Comparison of ENCODE assay signal across 1 cellular context in the genomic region with DNA sequence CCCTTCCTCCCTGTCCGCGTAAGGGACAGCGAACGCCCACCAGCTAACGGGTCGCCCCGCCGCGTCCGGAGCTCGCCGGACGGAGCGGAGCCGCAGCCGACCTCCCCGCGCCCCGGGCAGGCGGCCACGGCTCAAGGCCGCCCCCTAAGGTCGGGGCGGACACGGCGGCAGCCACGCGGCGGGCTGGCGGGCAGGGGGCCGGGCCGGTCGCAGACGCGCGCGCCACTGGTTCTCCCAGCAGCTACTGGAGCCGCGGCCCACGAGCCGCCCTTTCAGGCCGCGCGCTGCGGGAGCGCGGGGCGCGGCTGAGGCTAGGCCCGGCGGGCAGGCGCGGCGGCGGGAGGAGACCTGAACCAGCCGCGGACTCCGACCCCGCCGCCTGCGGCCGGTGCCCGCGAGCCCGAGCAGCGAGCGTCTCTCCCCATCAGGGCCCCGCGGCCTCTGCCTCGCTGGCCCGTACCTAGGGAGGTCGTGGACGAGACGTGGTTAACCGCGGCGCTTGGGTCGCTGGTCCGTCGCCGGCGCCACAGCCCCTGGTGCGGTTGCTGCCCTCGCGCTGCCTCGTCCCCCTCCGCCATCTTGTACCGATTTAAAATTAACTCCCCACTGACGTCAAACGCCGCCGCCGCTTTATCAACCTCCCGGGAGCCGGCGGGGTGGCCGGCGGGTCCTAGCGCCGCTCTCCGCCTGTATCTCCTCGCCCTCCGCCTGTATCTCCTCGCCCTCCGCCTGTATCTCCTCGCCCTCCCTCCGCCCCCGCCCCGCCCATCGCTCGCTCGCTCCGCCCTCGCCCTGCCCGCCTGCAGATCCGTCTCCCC.
TF ChIP-seq lines count a peak whose summit lies in the region.

ATL2 (minus strand) TSS at position 591 of the 818 bp plus-strand sequence; CDS start at position 578, 13 bp downstream.

TF ChIP-seq in HepG2, 621 proteins besides CTCF, POLR2A, EP300 and RAD21 (continued from another document and continues in another):
- TF ChIP-seq, protein P1, sequence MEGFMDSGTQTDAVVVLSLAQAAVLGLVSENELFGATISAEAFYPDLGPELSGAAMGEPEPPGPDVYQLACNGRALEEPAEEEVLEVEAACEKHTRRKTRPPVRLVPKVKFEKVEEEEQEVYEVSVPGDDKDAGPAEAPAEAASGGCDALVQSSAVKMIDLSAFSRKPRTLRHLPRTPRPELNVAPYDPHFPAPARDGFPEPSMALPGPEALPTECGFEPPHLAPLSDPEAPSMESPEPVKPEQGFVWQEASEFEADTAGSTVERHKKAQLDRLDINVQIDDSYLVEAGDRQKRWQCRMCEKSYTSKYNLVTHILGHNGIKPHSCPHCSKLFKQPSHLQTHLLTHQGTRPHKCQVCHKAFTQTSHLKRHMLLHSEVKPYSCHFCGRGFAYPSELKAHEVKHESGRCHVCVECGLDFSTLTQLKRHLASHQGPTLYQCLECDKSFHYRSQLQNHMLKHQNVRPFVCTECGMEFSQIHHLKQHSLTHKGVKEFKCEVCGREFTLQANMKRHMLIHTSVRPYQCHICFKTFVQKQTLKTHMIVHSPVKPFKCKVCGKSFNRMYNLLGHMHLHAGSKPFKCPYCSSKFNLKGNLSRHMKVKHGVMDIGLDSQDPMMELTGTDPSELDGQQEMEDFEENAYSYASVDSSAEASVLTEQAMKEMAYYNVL (CRISPR knock-in tag; IDR thresholded peaks at IDR 0.05; ENCODE audit: borderline replicate concordance): 0 out of 2 replicates have a peak, but pooled peaks have one; percentile 3
- 0 out of 2 replicates have a peak, but pooled peaks have one; percentile 73 for TF ChIP-seq ZNF784 (CRISPR knock-in tag; IDR thresholded peaks at IDR 0.05; ENCODE audit: borderline replicate concordance)
- TF ChIP-seq JARID2 (CRISPR knock-in tag; IDR thresholded peaks at IDR 0.05; ENCODE audit: insufficient replicate concordance): no peak
- TF ChIP-seq FOXK2 (IDR thresholded peaks at IDR 0.05): peak; percentile 58; the same call in 1 of the 2 replicates
- TF ChIP-seq ZSCAN12 (CRISPR knock-in tag; IDR thresholded peaks at IDR 0.05): no peak; the same call in 1 of the 2 replicates
- peak; percentile 78 for TF ChIP-seq ZNF772 (CRISPR knock-in tag; IDR thresholded peaks at IDR 0.05)
- no peak; the same call in 1 of the 2 replicates for TF ChIP-seq ZNF749 (CRISPR knock-in tag; IDR thresholded peaks at IDR 0.05; ENCODE audit: borderline replicate concordance)
- peak; percentile 73; the same call in 1 of the 2 replicates for TF ChIP-seq DR1 (CRISPR knock-in tag; IDR thresholded peaks at IDR 0.05)
- TF ChIP-seq MAFG (CRISPR knock-in tag; IDR thresholded peaks at IDR 0.05): no peak
- peak; percentile 92 for TF ChIP-seq DRAP1 (CRISPR knock-in tag; IDR thresholded peaks at IDR 0.05)
- TF ChIP-seq SRY (CRISPR knock-in tag; IDR thresholded peaks at IDR 0.05): peak; percentile 58; the same call in 1 of the 2 replicates
- peak; percentile 84 for TF ChIP-seq ZNF776 (CRISPR knock-in tag; IDR thresholded peaks at IDR 0.05)
- TF ChIP-seq RFXANK (CRISPR knock-in tag; IDR thresholded peaks at IDR 0.05): 0 out of 2 replicates have a peak, but pooled peaks have one; percentile 28
- peak; percentile 31; the same call in 1 of the 2 replicates for TF ChIP-seq ZNF703 (CRISPR knock-in tag; IDR thresholded peaks at IDR 0.05; ENCODE audit: borderline replicate concordance)
- no peak for TF ChIP-seq U2AF1 (optimal IDR thresholded peaks at IDR 0.05; ENCODE audit: low read depth, low read length)
- TF ChIP-seq AGO1 (IDR thresholded peaks at IDR 0.05; ENCODE audit: low read depth, low read length, poor library complexity, severe bottlenecking): peak; percentile 45
- no peak for TF ChIP-seq IRF1 (CRISPR knock-in tag; IDR thresholded peaks at IDR 0.05; ENCODE audit: low read depth)
- TF ChIP-seq SETDB1 (CRISPR knock-in tag; IDR thresholded peaks at IDR 0.05; ENCODE audit: borderline replicate concordance): no peak
- peak; percentile 43 for TF ChIP-seq NR2C2 (CRISPR knock-in tag; IDR thresholded peaks at IDR 0.05; ENCODE audit: borderline replicate concordance)
- peak; percentile 74; the same call in 1 of the 2 replicates for TF ChIP-seq MAZ (IDR thresholded peaks at IDR 0.05; ENCODE audit: borderline replicate concordance, low read depth, low read length)
- TF ChIP-seq MAZ (CRISPR knock-in tag; IDR thresholded peaks at IDR 0.05; ENCODE audit: low read depth): peak; percentile 89
- TF ChIP-seq TERF1 (CRISPR knock-in tag; IDR thresholded peaks at IDR 0.05): 0 out of 2 replicates have a peak, but pooled peaks have one; percentile 57
- no peak for TF ChIP-seq MTA3 (CRISPR knock-in tag; IDR thresholded peaks at IDR 0.05)
- TF ChIP-seq NFE2L2 (IDR thresholded peaks at IDR 0.05; ENCODE audit: low read length): no peak
- no peak for TF ChIP-seq ZNF639 (CRISPR knock-in tag; conservative IDR thresholded peaks at IDR 0.05)
- TF ChIP-seq, protein P2, sequence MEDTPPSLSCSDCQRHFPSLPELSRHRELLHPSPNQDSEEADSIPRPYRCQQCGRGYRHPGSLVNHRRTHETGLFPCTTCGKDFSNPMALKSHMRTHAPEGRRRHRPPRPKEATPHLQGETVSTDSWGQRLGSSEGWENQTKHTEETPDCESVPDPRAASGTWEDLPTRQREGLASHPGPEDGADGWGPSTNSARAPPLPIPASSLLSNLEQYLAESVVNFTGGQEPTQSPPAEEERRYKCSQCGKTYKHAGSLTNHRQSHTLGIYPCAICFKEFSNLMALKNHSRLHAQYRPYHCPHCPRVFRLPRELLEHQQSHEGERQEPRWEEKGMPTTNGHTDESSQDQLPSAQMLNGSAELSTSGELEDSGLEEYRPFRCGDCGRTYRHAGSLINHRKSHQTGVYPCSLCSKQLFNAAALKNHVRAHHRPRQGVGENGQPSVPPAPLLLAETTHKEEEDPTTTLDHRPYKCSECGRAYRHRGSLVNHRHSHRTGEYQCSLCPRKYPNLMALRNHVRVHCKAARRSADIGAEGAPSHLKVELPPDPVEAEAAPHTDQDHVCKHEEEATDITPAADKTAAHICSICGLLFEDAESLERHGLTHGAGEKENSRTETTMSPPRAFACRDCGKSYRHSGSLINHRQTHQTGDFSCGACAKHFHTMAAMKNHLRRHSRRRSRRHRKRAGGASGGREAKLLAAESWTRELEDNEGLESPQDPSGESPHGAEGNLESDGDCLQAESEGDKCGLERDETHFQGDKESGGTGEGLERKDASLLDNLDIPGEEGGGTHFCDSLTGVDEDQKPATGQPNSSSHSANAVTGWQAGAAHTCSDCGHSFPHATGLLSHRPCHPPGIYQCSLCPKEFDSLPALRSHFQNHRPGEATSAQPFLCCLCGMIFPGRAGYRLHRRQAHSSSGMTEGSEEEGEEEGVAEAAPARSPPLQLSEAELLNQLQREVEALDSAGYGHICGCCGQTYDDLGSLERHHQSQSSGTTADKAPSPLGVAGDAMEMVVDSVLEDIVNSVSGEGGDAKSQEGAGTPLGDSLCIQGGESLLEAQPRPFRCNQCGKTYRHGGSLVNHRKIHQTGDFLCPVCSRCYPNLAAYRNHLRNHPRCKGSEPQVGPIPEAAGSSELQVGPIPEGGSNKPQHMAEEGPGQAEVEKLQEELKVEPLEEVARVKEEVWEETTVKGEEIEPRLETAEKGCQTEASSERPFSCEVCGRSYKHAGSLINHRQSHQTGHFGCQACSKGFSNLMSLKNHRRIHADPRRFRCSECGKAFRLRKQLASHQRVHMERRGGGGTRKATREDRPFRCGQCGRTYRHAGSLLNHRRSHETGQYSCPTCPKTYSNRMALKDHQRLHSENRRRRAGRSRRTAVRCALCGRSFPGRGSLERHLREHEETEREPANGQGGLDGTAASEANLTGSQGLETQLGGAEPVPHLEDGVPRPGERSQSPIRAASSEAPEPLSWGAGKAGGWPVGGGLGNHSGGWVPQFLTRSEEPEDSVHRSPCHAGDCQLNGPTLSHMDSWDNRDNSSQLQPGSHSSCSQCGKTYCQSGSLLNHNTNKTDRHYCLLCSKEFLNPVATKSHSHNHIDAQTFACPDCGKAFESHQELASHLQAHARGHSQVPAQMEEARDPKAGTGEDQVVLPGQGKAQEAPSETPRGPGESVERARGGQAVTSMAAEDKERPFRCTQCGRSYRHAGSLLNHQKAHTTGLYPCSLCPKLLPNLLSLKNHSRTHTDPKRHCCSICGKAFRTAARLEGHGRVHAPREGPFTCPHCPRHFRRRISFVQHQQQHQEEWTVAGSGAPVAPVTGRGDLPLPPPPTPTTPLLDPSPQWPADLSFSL (CRISPR knock-in tag; IDR thresholded peaks at IDR 0.05): no peak
- TF ChIP-seq ZNF234 (CRISPR knock-in tag; conservative IDR thresholded peaks at IDR 0.05): no peak
- TF ChIP-seq U2AF2 (IDR thresholded peaks at IDR 0.05; ENCODE audit: low read depth, low read length): no peak
- peak; percentile 78; the same call in 1 of the 2 replicates for TF ChIP-seq GFI1 (CRISPR knock-in tag; IDR thresholded peaks at IDR 0.05; ENCODE audit: borderline replicate concordance)
- TF ChIP-seq, protein P3, sequence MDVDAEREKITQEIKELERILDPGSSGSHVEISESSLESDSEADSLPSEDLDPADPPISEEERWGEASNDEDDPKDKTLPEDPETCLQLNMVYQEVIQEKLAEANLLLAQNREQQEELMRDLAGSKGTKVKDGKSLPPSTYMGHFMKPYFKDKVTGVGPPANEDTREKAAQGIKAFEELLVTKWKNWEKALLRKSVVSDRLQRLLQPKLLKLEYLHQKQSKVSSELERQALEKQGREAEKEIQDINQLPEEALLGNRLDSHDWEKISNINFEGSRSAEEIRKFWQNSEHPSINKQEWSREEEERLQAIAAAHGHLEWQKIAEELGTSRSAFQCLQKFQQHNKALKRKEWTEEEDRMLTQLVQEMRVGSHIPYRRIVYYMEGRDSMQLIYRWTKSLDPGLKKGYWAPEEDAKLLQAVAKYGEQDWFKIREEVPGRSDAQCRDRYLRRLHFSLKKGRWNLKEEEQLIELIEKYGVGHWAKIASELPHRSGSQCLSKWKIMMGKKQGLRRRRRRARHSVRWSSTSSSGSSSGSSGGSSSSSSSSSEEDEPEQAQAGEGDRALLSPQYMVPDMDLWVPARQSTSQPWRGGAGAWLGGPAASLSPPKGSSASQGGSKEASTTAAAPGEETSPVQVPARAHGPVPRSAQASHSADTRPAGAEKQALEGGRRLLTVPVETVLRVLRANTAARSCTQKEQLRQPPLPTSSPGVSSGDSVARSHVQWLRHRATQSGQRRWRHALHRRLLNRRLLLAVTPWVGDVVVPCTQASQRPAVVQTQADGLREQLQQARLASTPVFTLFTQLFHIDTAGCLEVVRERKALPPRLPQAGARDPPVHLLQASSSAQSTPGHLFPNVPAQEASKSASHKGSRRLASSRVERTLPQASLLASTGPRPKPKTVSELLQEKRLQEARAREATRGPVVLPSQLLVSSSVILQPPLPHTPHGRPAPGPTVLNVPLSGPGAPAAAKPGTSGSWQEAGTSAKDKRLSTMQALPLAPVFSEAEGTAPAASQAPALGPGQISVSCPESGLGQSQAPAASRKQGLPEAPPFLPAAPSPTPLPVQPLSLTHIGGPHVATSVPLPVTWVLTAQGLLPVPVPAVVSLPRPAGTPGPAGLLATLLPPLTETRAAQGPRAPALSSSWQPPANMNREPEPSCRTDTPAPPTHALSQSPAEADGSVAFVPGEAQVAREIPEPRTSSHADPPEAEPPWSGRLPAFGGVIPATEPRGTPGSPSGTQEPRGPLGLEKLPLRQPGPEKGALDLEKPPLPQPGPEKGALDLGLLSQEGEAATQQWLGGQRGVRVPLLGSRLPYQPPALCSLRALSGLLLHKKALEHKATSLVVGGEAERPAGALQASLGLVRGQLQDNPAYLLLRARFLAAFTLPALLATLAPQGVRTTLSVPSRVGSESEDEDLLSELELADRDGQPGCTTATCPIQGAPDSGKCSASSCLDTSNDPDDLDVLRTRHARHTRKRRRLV (CRISPR knock-in tag; IDR thresholded peaks at IDR 0.05): no peak
- TF ChIP-seq, protein P4, sequence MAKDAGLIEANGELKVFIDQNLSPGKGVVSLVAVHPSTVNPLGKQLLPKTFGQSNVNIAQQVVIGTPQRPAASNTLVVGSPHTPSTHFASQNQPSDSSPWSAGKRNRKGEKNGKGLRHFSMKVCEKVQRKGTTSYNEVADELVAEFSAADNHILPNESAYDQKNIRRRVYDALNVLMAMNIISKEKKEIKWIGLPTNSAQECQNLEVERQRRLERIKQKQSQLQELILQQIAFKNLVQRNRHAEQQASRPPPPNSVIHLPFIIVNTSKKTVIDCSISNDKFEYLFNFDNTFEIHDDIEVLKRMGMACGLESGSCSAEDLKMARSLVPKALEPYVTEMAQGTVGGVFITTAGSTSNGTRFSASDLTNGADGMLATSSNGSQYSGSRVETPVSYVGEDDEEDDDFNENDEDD (CRISPR knock-in tag; IDR thresholded peaks at IDR 0.05; ENCODE audit: borderline replicate concordance): peak; percentile 58; the same call in 1 of the 2 replicates
- no peak for TF ChIP-seq ZNF891 (CRISPR knock-in tag; IDR thresholded peaks at IDR 0.05)
- no peak for TF ChIP-seq ZNF282 (IDR thresholded peaks at IDR 0.05; ENCODE audit: partially characterized antibody)
